In the genomic region with DNA sequence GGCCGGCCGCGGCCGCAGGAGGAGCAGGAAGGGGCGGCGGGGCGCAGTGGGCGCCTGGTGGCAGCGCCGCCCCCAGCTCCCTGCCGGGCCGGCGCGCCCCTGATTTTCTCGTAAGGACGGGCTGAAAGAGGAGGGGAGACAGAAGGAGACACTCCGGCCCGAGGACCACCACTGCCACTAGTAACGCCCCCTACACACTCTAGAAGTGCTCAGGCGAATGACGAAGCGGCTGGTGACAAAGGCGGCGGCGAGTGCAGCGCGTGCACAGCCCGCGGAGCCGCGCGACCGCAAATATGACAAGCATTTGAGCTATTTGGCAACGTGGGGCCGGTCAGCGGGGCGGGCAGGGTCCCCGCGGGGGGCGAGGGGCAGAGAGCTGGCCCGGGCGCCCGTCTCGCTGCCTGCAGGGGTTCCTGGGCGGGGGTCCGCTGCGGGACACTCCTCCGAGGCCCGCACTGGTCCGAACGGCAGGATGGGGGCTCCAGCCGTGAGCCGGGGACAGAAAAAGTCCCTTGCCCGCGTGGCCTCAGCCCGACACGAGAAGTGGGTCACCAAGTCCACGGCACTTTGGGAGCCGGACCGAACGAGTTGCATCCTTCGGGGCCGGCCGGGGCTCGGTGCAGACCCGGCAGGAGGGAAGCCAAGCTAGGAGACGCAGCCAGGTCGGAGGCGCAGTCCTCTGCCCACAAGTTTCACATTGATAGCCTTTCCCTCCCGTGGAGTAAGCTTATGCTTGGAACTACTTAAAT, we compare ENCODE assay signal across 8 cellular contexts. TPM values are rescaled to one million over a fixed set of nuclear protein-coding genes. Genes with fewer than 3 reads are reported as not detected.
A peak's percentile ranks its signal among the peaks of the same experiment; 100 is the strongest.
DNase-seq lines count a peak whose midpoint lies in the region; TF ChIP-seq lines count a peak whose summit lies in the region.

No MANE protein-coding gene starts in this region.

- no peak for TF ChIP-seq POLR2A in prostate gland (IDR thresholded peaks at IDR 0.05)

- H3K27me3 ChIP-seq in Karpas-422 (ENCODE audit: low read length) (no peaks in the 10 kb centered on the region), cardiac muscle cell (no peaks in the 10 kb centered on the region), prostate gland (replicated peaks; ENCODE audit: insufficient read depth) (no peaks in the 10 kb centered on the region)

- in situ Hi-C loops in GM13976 (cut with MboI; ENCODE audit: low sequenced_read_pairs, unreplicated experiment): no loop called here

- intact Hi-C loops in prostate gland (cut with DNase I): loop anchor here (5.0 kb wide), 1 partner anchor 202 kb away; the partner anchor contains the start of gene LGALSL

- H3K9me2 ChIP-seq in Karpas-422 (replicated peaks; ENCODE audit: insufficient read depth, low read length): no peaks in the 10 kb centered on the region

- H3K27me3 Mint-ChIP-seq in activated naive CD8-positive, alpha-beta T cell: no peaks in the 10 kb centered on the region

- peaks cover 79% of the 10 kb centered on the region for H3K4me1 ChIP-seq in Karpas-422 (ENCODE audit: low read length)
- peaks cover 42% of the 10 kb centered on the region for H3K4me1 ChIP-seq in cardiac muscle cell (ENCODE audit: low read depth)
- no peaks in the 10 kb centered on the region for H3K4me1 ChIP-seq in prostate gland (replicated peaks)

- H3K9ac ChIP-seq in Karpas-422 (ENCODE audit: low read length): peak overlapping the region; percentile 92

- under 1% methylated on average over 53 of the region's 70 CpGs for WGBS in prostate gland

- no peaks in the 10 kb centered on the region for H3K36me3 Mint-ChIP-seq in activated naive CD8-positive, alpha-beta T cell

- H2AFZ ChIP-seq in Karpas-422 (ENCODE audit: low read length): no peak overlapping the region

- H3K27ac Mint-ChIP-seq in activated naive CD8-positive, alpha-beta T cell: peak overlapping the region; percentile 88

- no peaks in the 10 kb centered on the region for H3K9me3 Mint-ChIP-seq in activated naive CD8-positive, alpha-beta T cell (ENCODE audit: low read depth)

- DNase-seq in GF-D8 (lab: John Stamatoyannopoulos, UW) (peak; percentile 75), GOT3 (lab: John Stamatoyannopoulos, UW) (peak; percentile 37), Karpas-422 (peak; percentile 85), SKM-1 (lab: John Stamatoyannopoulos, UW; ENCODE audit: unreplicated experiment) (peak; percentile 54), cardiac muscle cell (ENCODE audit: low read depth in 1 of 2, low spot score in 1 of 2) (peak; percentile 87 to 92), prostate gland (ENCODE audit: low spot score) (peak; percentile 67), GM13976 (ENCODE audit: low spot score) (no peak)

- H3K27ac ChIP-seq in Karpas-422 (ENCODE audit: low read length): peak overlapping the region; percentile 96
- peak overlapping the region; percentile 97 for H3K27ac ChIP-seq in cardiac muscle cell
- peak overlapping the region; percentile 92 to 99 for H3K27ac ChIP-seq in prostate gland

- H3K4me3 ChIP-seq in Karpas-422 (ENCODE audit: low read length): peak overlapping the region; percentile 82
- peak overlapping the region; percentile 40 for H3K4me3 ChIP-seq in cardiac muscle cell
- H3K4me3 ChIP-seq in prostate gland: peak overlapping the region; percentile 94 to 96

- peaks cover 79% of the 10 kb centered on the region for H3K4me1 Mint-ChIP-seq in activated naive CD8-positive, alpha-beta T cell (ENCODE audit: low read depth)

- peaks cover 60% of the 10 kb centered on the region for H3K79me2 ChIP-seq in Karpas-422 (ENCODE audit: low read length)

- H3K9me3 ChIP-seq in Karpas-422 (ENCODE audit: low read length) (no peaks in the 10 kb centered on the region), cardiac muscle cell (ENCODE audit: low read depth) (no peaks in the 10 kb centered on the region), prostate gland (no peaks in the 10 kb centered on the region)

- peak overlapping the region; percentile 83 for H3K4me3 Mint-ChIP-seq in activated naive CD8-positive, alpha-beta T cell

- TF ChIP-seq CTCF in cardiac muscle cell (IDR thresholded peaks at IDR 0.05; ENCODE audit: low read depth, low read length): no peak
- TF ChIP-seq CTCF in prostate gland (IDR thresholded peaks at IDR 0.05): peak in 1 of 4 experiments; percentile 27
- TF ChIP-seq CTCF in GM13976 (IDR thresholded peaks at IDR 0.05; ENCODE audit: borderline replicate concordance, control extremely low read depth, extremely low read depth, insufficient read depth, missing control alignments): no peak

- no peaks in the 10 kb centered on the region for H3K36me3 ChIP-seq in Karpas-422 (ENCODE audit: insufficient read depth, low read length)
- H3K36me3 ChIP-seq in cardiac muscle cell: no peaks in the 10 kb centered on the region
- H3K36me3 ChIP-seq in prostate gland: no peaks in the 10 kb centered on the region

- peak overlapping the region; percentile 91 for H3K4me2 ChIP-seq in Karpas-422 (ENCODE audit: low read depth, low read length, poor library complexity, severe bottlenecking)

- peaks cover 35% of the 10 kb centered on the region for H4K20me1 ChIP-seq in Karpas-422 (ENCODE audit: insufficient read depth, low read depth, low read length)

RNA-seq across cellular contexts. Expression of gene SERTAD2, which starts 0.5 kb away (rescaled TPM):
- total RNA-seq in Karpas-422 (2014; rRNA removed; shearing (Covaris generic); ENCODE audit: low replicate concordance): 27.2 and 73.8 TPM in 2 replicates
- total RNA-seq in cardiac muscle cell: 14.0 and 21.2 TPM in 2 replicates
- polyA plus RNA-seq in cardiac muscle cell: 12.0 and 19.4 TPM in 2 replicates
- 10 to 100 TPM; 15.3 to 26.0 TPM for total RNA-seq in prostate gland

Comparison
In these comparisons a context has a peak if more than half of its experiments do, and no peak if none do; other contexts are left out.
1. H3K4me3 ChIP-seq: peak in every context shown above with its lines; median percentile 95 in prostate gland; 82 in Karpas-422; 40 in cardiac muscle cell.